ENCODE assay signal across 25 cellular contexts in genomic region chr9:37445832-37446231, GRCh38.
"Had no signal": no experiment of that assay in that cellular context is flagged by ENCODE, and none has a peak within 500 bp of the region (broad histone marks: within the 10 kb centered on the region; RNA-seq: fewer than 3 reads in every experiment).

No MANE protein-coding gene starts in this region.

- H3K27ac Mint-ChIP-seq: activated CD4-positive, alpha-beta memory T cell treated with anti-CD3 and anti-CD28 coated beads for 36 hours; activated CD4-positive, alpha-beta T cell treated with anti-CD3 and anti-CD28 coated beads, Interleukin-2, amount 10 ng/mL, durations not matched to agents 7 days and 5 days; activated naive CD8-positive, alpha-beta T cell treated with anti-CD3 and anti-CD28 coated beads, Interleukin-2, amount 10 ng/mL, durations not matched to agents 7 days and 5 days; activated T-cell treated with anti-CD3 and anti-CD28 coated beads, Interleukin-2, amount 50 U/mL, for 72 hours had no signal

- H3K9me3 ChIP-seq: adrenal gland, Peyer's patch, SJCRH30, SK-N-SH had no signal

- H3K9me3 Mint-ChIP-seq: activated CD4-positive, alpha-beta memory T cell treated with anti-CD3 and anti-CD28 coated beads for 36 hours; activated CD4-positive, alpha-beta T cell treated with anti-CD3 and anti-CD28 coated beads, Interleukin-2, amount 10 ng/mL, durations not matched to agents 7 days and 5 days; activated naive CD8-positive, alpha-beta T cell treated with anti-CD3 and anti-CD28 coated beads, Interleukin-2, amount 10 ng/mL, durations not matched to agents 7 days and 5 days; activated T-cell treated with anti-CD3 and anti-CD28 coated beads, Interleukin-2, amount 50 U/mL, for 72 hours; T-helper 2 cell treated with Interferon-gamma antibody and Interleukin-4, amounts not matched to agents 5 μg/mL and 100 μg/mL, for 36 hours had no signal

- DNase-seq: activated CD4-positive, alpha-beta memory T cell treated with anti-CD3 and anti-CD28 coated beads for 36 hours; activated CD4-positive, alpha-beta T cell treated with anti-CD3 and anti-CD28 coated beads, Interleukin-2, amount 10 ng/mL, durations not matched to agents 7 days and 5 days; activated CD4-positive, CD25-positive, alpha-beta regulatory T cell; activated CD8-positive, alpha-beta memory T cell treated with anti-CD3 and anti-CD28 coated beads for 24 hours; activated naive CD4-positive, alpha-beta T cell treated with anti-CD3 and anti-CD28 coated beads, Interleukin-2, amount 50 U/mL, for 16 hours; activated naive CD8-positive, alpha-beta T cell treated with anti-CD3 and anti-CD28 coated beads, Interleukin-2, amount 10 ng/mL, durations not matched to agents 7 days and 5 days; activated T-cell treated with anti-CD3 and anti-CD28 coated beads, Interleukin-2, amount 50 U/mL, for 72 hours; anterior cingulate cortex; caudate nucleus; NCI-H1048; NCI-H1417; NCI-H1930; NCI-H2171; NCI-H2227 treated with DMSO at 0.1 percent for 48 hours; NCI-H510A; NCI-H526 treated with DMSO at 0.1 percent for 48 hours; Peyer's patch; Right ventricle myocardium superior; SJCRH30; SK-N-SH; T-helper 1 cell had no signal

- H3K4me1 Mint-ChIP-seq: activated CD4-positive, alpha-beta T cell treated with anti-CD3 and anti-CD28 coated beads, Interleukin-2, amount 10 ng/mL, durations not matched to agents 7 days and 5 days had no signal

- H3K27me3 Mint-ChIP-seq: activated CD4-positive, alpha-beta memory T cell treated with anti-CD3 and anti-CD28 coated beads for 36 hours; activated CD4-positive, alpha-beta T cell treated with anti-CD3 and anti-CD28 coated beads, Interleukin-2, amount 10 ng/mL, durations not matched to agents 7 days and 5 days; activated naive CD8-positive, alpha-beta T cell treated with anti-CD3 and anti-CD28 coated beads, Interleukin-2, amount 10 ng/mL, durations not matched to agents 7 days and 5 days had no signal

- H3K27ac ChIP-seq: adrenal gland, Peyer's patch, RWPE1, SJCRH30 had no signal

- H3K27me3 ChIP-seq: adrenal gland, Peyer's patch, SJCRH30 had no signal

- H3K4me1 ChIP-seq: adrenal gland, SJCRH30 had no signal

- H3K4me3 ChIP-seq: adrenal gland, K562, Peyer's patch, SJCRH30 had no signal

- H3K4me3 Mint-ChIP-seq: activated CD4-positive, alpha-beta memory T cell treated with anti-CD3 and anti-CD28 coated beads for 36 hours; activated CD4-positive, alpha-beta T cell treated with anti-CD3 and anti-CD28 coated beads, Interleukin-2, amount 10 ng/mL, durations not matched to agents 7 days and 5 days; activated naive CD8-positive, alpha-beta T cell treated with anti-CD3 and anti-CD28 coated beads, Interleukin-2, amount 10 ng/mL, durations not matched to agents 7 days and 5 days; activated T-cell treated with anti-CD3 and anti-CD28 coated beads, Interleukin-2, amount 50 U/mL, for 72 hours; T-helper 2 cell treated with Interferon-gamma antibody and Interleukin-4, amounts not matched to agents 5 μg/mL and 100 μg/mL, for 36 hours had no signal

- ATAC-seq: activated T-cell treated with anti-CD3 and anti-CD28 coated beads, Interleukin-2, amount 50 U/mL, for 72 hours; K562 had no signal
